In the genomic region with DNA sequence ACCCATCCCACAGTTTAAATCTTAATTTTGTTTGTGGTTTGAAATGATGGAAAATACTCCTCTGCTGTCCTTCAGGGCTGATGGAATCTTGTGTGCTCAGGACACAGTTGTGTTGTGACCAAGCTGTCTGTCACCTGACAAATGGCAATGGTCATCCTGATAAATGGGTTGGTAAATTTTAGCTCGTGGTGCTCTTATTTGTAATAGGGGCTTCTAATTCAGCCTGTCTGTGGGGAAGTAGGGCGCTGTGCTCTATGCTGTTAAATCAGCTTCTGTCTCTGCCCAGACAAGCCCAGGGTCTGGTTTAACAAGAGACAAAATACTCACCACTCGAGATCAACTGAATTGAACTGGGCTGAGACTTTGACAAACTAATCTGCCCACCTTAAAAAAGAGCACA, we compare ENCODE assay signal across 10 cellular contexts. TPM values are rescaled to one million over a fixed set of nuclear protein-coding genes. Genes with fewer than 3 reads are reported as not detected.
DNase-seq lines count a peak whose midpoint lies in the region; ATAC-seq and TF ChIP-seq lines count a peak whose summit lies in the region.
"Had no signal": no experiment of that assay in that cellular context is flagged by ENCODE, and none has a peak within 500 bp of the region (broad histone marks: within the 10 kb centered on the region; RNA-seq: fewer than 3 reads in every experiment).

No MANE protein-coding gene starts in this region.

- 56% methylated on average over 3 of the region's 3 CpGs for WGBS in HUES64

- no peaks in the 10 kb centered on the region for H3K27me3 ChIP-seq in HUES64 (ENCODE audit: insufficient read depth, low read length)

- no peak overlapping the region for H3K9ac ChIP-seq in HUES64 (ENCODE audit: low read depth, low read length)

- H3K36me3 ChIP-seq in HUES64 (ENCODE audit: insufficient read depth, low read length) = no peaks in the 10 kb centered on the region

- H3K36me3 Mint-ChIP-seq in activated T-helper 17 cell treated with anti-CD3 and anti-CD28 coated beads, Interleukin-2, amount 50 U/mL, for 72 hours (ENCODE audit: low read depth) = no peaks in the 10 kb centered on the region
- H3K36me3 Mint-ChIP-seq in progenitor cell of endocrine pancreas (ENCODE audit: insufficient read depth) = peaks cover under 1% of the 10 kb centered on the region

- peaks cover 71% of the 10 kb centered on the region for H3K4me1 ChIP-seq in HUES64 (ENCODE audit: insufficient read depth, low read length)

- H3K4me1 Mint-ChIP-seq in activated T-helper 17 cell treated with anti-CD3 and anti-CD28 coated beads, Interleukin-2, amount 50 U/mL, for 72 hours = peaks cover 14% of the 10 kb centered on the region
- H3K4me1 Mint-ChIP-seq in progenitor cell of endocrine pancreas (ENCODE audit: low read depth) = peaks cover 53% of the 10 kb centered on the region

- no peaks in the 10 kb centered on the region for H3K9me3 ChIP-seq in HUES64 (ENCODE audit: insufficient read depth, low read depth, low read length)

- no peak for TF ChIP-seq CTCF in progenitor cell of endocrine pancreas (IDR thresholded peaks at IDR 0.05; ENCODE audit: unreplicated experiment)

- no peak overlapping the region for H3K4me3 ChIP-seq in HUES64 (ENCODE audit: low read length)

- peaks cover 11% of the 10 kb centered on the region for H3K27me3 Mint-ChIP-seq in activated T-helper 17 cell treated with anti-CD3 and anti-CD28 coated beads, Interleukin-2, amount 50 U/mL, for 72 hours
- no peaks in the 10 kb centered on the region for H3K27me3 Mint-ChIP-seq in progenitor cell of endocrine pancreas

- no peak for ATAC-seq in activated T-helper 17 cell treated with anti-CD3 and anti-CD28 coated beads, Interleukin-2, amount 50 U/mL, for 72 hours (replicated peaks)
- ATAC-seq: Panc1, sciatic nerve had no signal

- H3K27ac ChIP-seq in HUES64 (ENCODE audit: low read depth, low read length) = peak overlapping the region; percentile 33

- DNase-seq in globus pallidus (ENCODE audit: low spot score) = peak; percentile 70
- DNase-seq in progenitor cell of endocrine pancreas (ENCODE audit: low spot score, unreplicated experiment) = no peak
- no peak for DNase-seq in NCI-H2196 treated with DMSO at 0.1 percent for 48 hours (lab: John Stamatoyannopoulos, UW; ENCODE audit: unreplicated experiment)
- DNase-seq in stimulated activated CD4-positive, alpha-beta T cell treated with anti-CD3 and anti-CD28 coated beads, Interleukin-4, amount 100 ng/mL, for 1 hour = no peak
- DNase-seq in effector CD8-positive, alpha-beta T cell (lab: John Stamatoyannopoulos, UW) = no peak
- DNase-seq: NCI-H2029 had no signal

- H3K27ac Mint-ChIP-seq in activated T-helper 17 cell treated with anti-CD3 and anti-CD28 coated beads, Interleukin-2, amount 50 U/mL, for 72 hours = no peak overlapping the region
- peak overlapping the region; percentile 93 for H3K27ac Mint-ChIP-seq in progenitor cell of endocrine pancreas

- peak overlapping the region; percentile 39 for H3K4me3 Mint-ChIP-seq in activated T-helper 17 cell treated with anti-CD3 and anti-CD28 coated beads, Interleukin-2, amount 50 U/mL, for 72 hours
- no peak overlapping the region for H3K4me3 Mint-ChIP-seq in progenitor cell of endocrine pancreas (ENCODE audit: low read depth)

- H3K9me3 Mint-ChIP-seq in activated T-helper 17 cell treated with anti-CD3 and anti-CD28 coated beads, Interleukin-2, amount 50 U/mL, for 72 hours = no peaks in the 10 kb centered on the region
- H3K9me3 Mint-ChIP-seq in progenitor cell of endocrine pancreas (ENCODE audit: low read depth) = no peaks in the 10 kb centered on the region

RNA-seq across cellular contexts. Expression of a gene that starts 4.5 kb away (rescaled TPM):
- polyA plus RNA-seq in HUES64 (2013, experiment 1 of 2) = 0.15 TPM
- 0.32 TPM for polyA plus RNA-seq in HUES64 (2013, experiment 2 of 2)
- total RNA-seq in activated T-helper 17 cell treated with anti-CD3 and anti-CD28 coated beads, Interleukin-2, amount 50 U/mL, for 72 hours = under 1 TPM in 1 of 2 donors, not detected in 1; 0.13 TPM
- not detected in 2 replicates for total RNA-seq in progenitor cell of endocrine pancreas
